In the genomic region with DNA sequence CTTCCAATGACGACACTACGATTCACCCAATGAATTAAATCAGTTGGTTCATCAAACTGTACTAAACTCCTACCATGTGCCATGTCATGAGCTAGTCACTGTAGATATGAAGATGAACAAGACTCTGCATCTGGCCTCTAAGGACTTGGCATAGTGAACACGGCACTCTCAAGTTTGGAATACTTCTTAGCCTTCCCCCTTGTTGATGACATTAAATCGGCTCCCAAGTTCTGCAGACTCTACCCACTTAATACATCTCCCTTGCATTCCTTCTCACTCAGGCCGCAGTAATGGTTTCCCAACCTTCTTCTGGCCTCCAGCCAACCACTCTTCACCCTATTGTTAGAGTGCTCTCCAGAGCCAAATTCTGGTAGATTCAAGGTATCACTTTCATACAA, we compare ENCODE assay signal across 9 cellular contexts.
DNase-seq lines count a peak whose midpoint lies in the region; ATAC-seq and TF ChIP-seq lines count a peak whose summit lies in the region.
"Had no signal": no experiment of that assay in that cellular context is flagged by ENCODE, and none has a peak within 500 bp of the region (broad histone marks: within the 10 kb centered on the region; RNA-seq: fewer than 3 reads in every experiment).

No MANE protein-coding gene starts in this region.

- H3K27me3 ChIP-seq in CD4-positive, alpha-beta memory T cell (ENCODE audit: insufficient read depth, low read length), result no peaks in the 10 kb centered on the region
- H3K27me3 ChIP-seq in KMS-11 (ENCODE audit: insufficient read depth, low read depth), result no peaks in the 10 kb centered on the region
- H3K27me3 ChIP-seq in muscle layer of colon (ENCODE audit: control insufficient read depth in 1 of 2, insufficient read depth in 2 of 2, low read length in 2 of 2), result no peaks in the 10 kb centered on the region

- no peaks in the 10 kb centered on the region for H3K79me2 ChIP-seq in KMS-11 (ENCODE audit: insufficient read depth, low read depth)

- ATAC-seq in GM21737 (IDR thresholded peaks at IDR 0.05; ENCODE audit: unreplicated experiment) (no peak), sciatic nerve (no peak), GM21529 (IDR thresholded peaks at IDR 0.05; ENCODE audit: unreplicated experiment) (no peak)

- peaks cover 30% of the 10 kb centered on the region for H3K4me1 ChIP-seq in CD4-positive, alpha-beta memory T cell (ENCODE audit: insufficient read depth, low read length)
- H3K4me1 ChIP-seq in KMS-11 (ENCODE audit: low read depth, poor library complexity, severe bottlenecking), result peaks cover 16% of the 10 kb centered on the region
- peaks cover 39% of the 10 kb centered on the region for H3K4me1 ChIP-seq in muscle layer of colon (ENCODE audit: insufficient read depth, low read length)

- CTCF ChIA-PET in CD4-positive, alpha-beta memory T cell (lab: Charles Lee; ENCODE audit: partially characterized antibody), result interaction anchor here (1.3 kb wide), 1 partner anchor 36 kb away, joined by 3 read pairs; no protein-coding TSS in a partner anchor

- H3K4me2 ChIP-seq in KMS-11, result peak overlapping the region; percentile 26

- H3K4me3 Mint-ChIP-seq in CD4-positive, alpha-beta memory T cell, result peak overlapping the region in 7 of 8 donors; percentile 2 to 70 (median 47)

- POLR2A ChIA-PET in CD4-positive, alpha-beta memory T cell (lab: Charles Lee; ENCODE audit: partially characterized antibody), result no interaction called here

- peak overlapping the region; percentile 84 to 94 (median 91) for H3K27ac Mint-ChIP-seq in CD4-positive, alpha-beta memory T cell

- intact Hi-C loops in CD4-positive, alpha-beta memory T cell (cut with micrococcal nuclease), result no loop called here
- intact Hi-C loops in sciatic nerve (cut with DNase I), result no loop called here

- no peaks in the 10 kb centered on the region for H3K36me3 ChIP-seq in CD4-positive, alpha-beta memory T cell (ENCODE audit: insufficient read depth, low read length)
- H3K36me3 ChIP-seq in KMS-11 (ENCODE audit: insufficient read depth) (no peaks in the 10 kb centered on the region), muscle layer of colon (ENCODE audit: insufficient read depth, low read length) (no peaks in the 10 kb centered on the region)

- no peaks in the 10 kb centered on the region for H3K9me3 ChIP-seq in CD4-positive, alpha-beta memory T cell (ENCODE audit: control insufficient read depth in 1 of 2, low read length in 2 of 2)
- no peaks in the 10 kb centered on the region for H3K9me3 ChIP-seq in muscle layer of colon (ENCODE audit: low read length)

- peaks cover 4 to 12% of the 10 kb centered on the region in 2 donors for H3K36me3 Mint-ChIP-seq in CD4-positive, alpha-beta memory T cell

- H3K9me3 Mint-ChIP-seq in CD4-positive, alpha-beta memory T cell, result no peaks in the 10 kb centered on the region

- H3K9ac ChIP-seq in KMS-11 (no peak overlapping the region), muscle layer of colon (ENCODE audit: low read length) (no peak overlapping the region)

- no peak overlapping the region for H2AFZ ChIP-seq in KMS-11 (ENCODE audit: low read depth)

- no peak for TF ChIP-seq CTCF in KMS-11 (conservative IDR thresholded peaks at IDR 0.05; ENCODE audit: low read depth, low read length)

- H3K27ac ChIP-seq in CD4-positive, alpha-beta memory T cell (ENCODE audit: low read depth, low read length), result peak overlapping the region; percentile 28
- H3K27ac ChIP-seq in KMS-11 (peak overlapping the region; percentile 16; the same call in 1 of the 2 replicates), muscle layer of colon (ENCODE audit: low read depth, low read length) (peak overlapping the region; percentile 45)

- H3K27me3 Mint-ChIP-seq in CD4-positive, alpha-beta memory T cell, result no peaks in the 10 kb centered on the region

- DNase-seq in CD4-positive, alpha-beta memory T cell, result no peak
- DNase-seq in amniotic epithelial cell (ENCODE audit: low read depth) (peak; percentile 84), sciatic nerve (ENCODE audit: low spot score) (no peak), NCI-H1417 treated with DMSO at 0.1 percent for 48 hours (lab: John Stamatoyannopoulos, UW) (no peak)
- DNase-seq: T-helper 9 cell had no signal

- no peaks in the 10 kb centered on the region for H4K20me1 ChIP-seq in KMS-11 (ENCODE audit: insufficient read depth)

- peaks cover 23 to 47% (median 27%) of the 10 kb centered on the region in 4 donors for H3K4me1 Mint-ChIP-seq in CD4-positive, alpha-beta memory T cell

- H3K4me3 ChIP-seq in CD4-positive, alpha-beta memory T cell (ENCODE audit: low read length in 2 of 2), result no peak overlapping the region
- no peak overlapping the region for H3K4me3 ChIP-seq in KMS-11 (IDR thresholded peaks at IDR 0.05; ENCODE audit: insufficient read depth, low read depth, low read length)
- no peak overlapping the region for H3K4me3 ChIP-seq in muscle layer of colon (ENCODE audit: low read depth in 1 of 2, low read length in 2 of 2)
